13 cellular contexts compared by ENCODE assay signal in genomic region chr22:24128631-24129601, GRCh38.
A peak's percentile ranks its signal among the peaks of the same experiment; 100 is the strongest.
DNase-seq lines count a peak whose midpoint lies in the region; TF ChIP-seq lines count a peak whose summit lies in the region.
"Had no signal": no experiment of that assay in that cellular context is flagged by ENCODE, and none has a peak within 500 bp of the region (broad histone marks: within the 10 kb centered on the region; RNA-seq: fewer than 3 reads in every experiment).

No MANE protein-coding gene starts in this region.

- H3K4me2 ChIP-seq in Loucy (ENCODE audit: low read depth, low read length, poor library complexity, severe bottlenecking) (no peak overlapping the region), OCI-LY1 (ENCODE audit: low read length) (no peak overlapping the region)

- H3K9me2 ChIP-seq in Loucy (replicated peaks; ENCODE audit: low read depth, low read length): no peaks in the 10 kb centered on the region
- H3K9me2 ChIP-seq in OCI-LY1 (ENCODE audit: low read depth, low read length): no peaks in the 10 kb centered on the region

- H3F3A ChIP-seq in Loucy (ENCODE audit: low read depth): no peaks in the 10 kb centered on the region
- no peaks in the 10 kb centered on the region for H3F3A ChIP-seq in OCI-LY1 (ENCODE audit: insufficient read depth, low read length)

- no peaks in the 10 kb centered on the region for H3K79me2 ChIP-seq in Loucy (ENCODE audit: insufficient read depth, low read length)
- no peaks in the 10 kb centered on the region for H3K79me2 ChIP-seq in OCI-LY1 (ENCODE audit: insufficient read depth, low read length)

- no peaks in the 10 kb centered on the region for H4K20me1 ChIP-seq in Loucy (ENCODE audit: insufficient read depth, low read length, poor library complexity, severe bottlenecking)
- no peaks in the 10 kb centered on the region for H4K20me1 ChIP-seq in OCI-LY1 (ENCODE audit: insufficient read depth, low read length)

- peaks cover 56% of the 10 kb centered on the region; the same call in 1 of the 2 replicates for H3K36me3 ChIP-seq in Loucy (ENCODE audit: insufficient read depth, low read length)
- H3K36me3 ChIP-seq in OCI-LY1 (ENCODE audit: insufficient read depth, low read length): no peaks in the 10 kb centered on the region; the same call in 1 of the 2 replicates
- no peaks in the 10 kb centered on the region for H3K36me3 ChIP-seq in neutrophil

- no peak overlapping the region for H3K9ac ChIP-seq in Loucy (ENCODE audit: low read depth, low read length, poor library complexity, severe bottlenecking)
- no peak overlapping the region for H3K9ac ChIP-seq in OCI-LY1 (ENCODE audit: low read length)

- TF ChIP-seq CTCF in Loucy (conservative IDR thresholded peaks at IDR 0.05; ENCODE audit: low read length) (0 out of 2 replicates have a peak, but pooled peaks have one; percentile 21), OCI-LY1 (IDR thresholded peaks at IDR 0.05; ENCODE audit: low read length) (peak; percentile 22; the same call in 1 of the 2 replicates), neutrophil (IDR thresholded peaks at IDR 0.05) (peak; percentile 51)

- H3K27me3 ChIP-seq in Loucy (ENCODE audit: insufficient read depth, low read length, poor library complexity, severe bottlenecking) (no peaks in the 10 kb centered on the region), OCI-LY1 (ENCODE audit: insufficient read depth, low read length) (no peaks in the 10 kb centered on the region), neutrophil (no peaks in the 10 kb centered on the region)
- H3K27me3 ChIP-seq: gastroesophageal sphincter had no signal

- H3K9me3 ChIP-seq in Loucy (ENCODE audit: insufficient read depth, low read depth, low read length) (no peaks in the 10 kb centered on the region), OCI-LY1 (ENCODE audit: low read length) (no peaks in the 10 kb centered on the region), neutrophil (no peaks in the 10 kb centered on the region)
- H3K9me3 ChIP-seq: gastroesophageal sphincter had no signal

- H3K4me1 ChIP-seq in Loucy (ENCODE audit: insufficient read depth, low read length, poor library complexity, severe bottlenecking) (no peaks in the 10 kb centered on the region), OCI-LY1 (ENCODE audit: insufficient read depth, low read length, severe bottlenecking) (peaks cover 12% of the 10 kb centered on the region), neutrophil (ENCODE audit: control insufficient read depth in 1 of 2, insufficient read depth in 1 of 2, low read depth in 1 of 2, low read length in 1 of 2) (peaks cover 34 to 35% of the 10 kb centered on the region in 2 experiments)

- H2AFZ ChIP-seq in Loucy (ENCODE audit: low read length): no peak overlapping the region
- no peak overlapping the region for H2AFZ ChIP-seq in OCI-LY1 (ENCODE audit: low read length)

- DNase-seq in NCI-H748 (lab: John Stamatoyannopoulos, UW; ENCODE audit: unreplicated experiment) (peak; percentile 63), NCI-H748 treated with DMSO at 0.1 percent for 48 hours (lab: John Stamatoyannopoulos, UW) (no peak), HK-2 (ENCODE audit: unreplicated experiment) (no peak), dedifferentiated amniotic fluid mesenchymal stem cell (ENCODE audit: extremely low spot score) (no peak), OCI-M1 (lab: John Stamatoyannopoulos, UW) (no peak)
- DNase-seq: activated CD8-positive, alpha-beta memory T cell treated with anti-CD3 and anti-CD28 coated beads, Interleukin-2, amount 50 U/mL, for 4 hours; effector CD8-positive, alpha-beta T cell; kidney; MM.1S had no signal

- H3K4me3 ChIP-seq in Loucy (ENCODE audit: low read length, poor library complexity, severe bottlenecking) (no peak overlapping the region), OCI-LY1 (ENCODE audit: low read depth, low read length, poor library complexity, severe bottlenecking) (no peak overlapping the region), neutrophil (ENCODE audit: low read depth in 1 of 2, low read length in 1 of 2) (peak overlapping the region; percentile 11 to 50)
- H3K4me3 ChIP-seq: gastroesophageal sphincter had no signal

- no peak overlapping the region for H3K27ac ChIP-seq in OCI-LY1 (ENCODE audit: low read depth, low read length, poor library complexity, severe bottlenecking)
- peak overlapping the region; percentile 85 for H3K27ac ChIP-seq in neutrophil
- H3K27ac ChIP-seq: gastroesophageal sphincter had no signal

Comparison
In these comparisons a context has a peak if more than half of its experiments do, and no peak if none do; other contexts are left out.
1. H3K4me3 ChIP-seq: peak in neutrophil (2 of 2); none in Loucy (single experiment) and OCI-LY1 (single experiment).
2. Peak in every context shown above with its lines, with median percentiles within 50 percentile points of each other: CTCF ChIP-seq.